ENCODE assay signal across 20 cellular contexts in the genomic region with DNA sequence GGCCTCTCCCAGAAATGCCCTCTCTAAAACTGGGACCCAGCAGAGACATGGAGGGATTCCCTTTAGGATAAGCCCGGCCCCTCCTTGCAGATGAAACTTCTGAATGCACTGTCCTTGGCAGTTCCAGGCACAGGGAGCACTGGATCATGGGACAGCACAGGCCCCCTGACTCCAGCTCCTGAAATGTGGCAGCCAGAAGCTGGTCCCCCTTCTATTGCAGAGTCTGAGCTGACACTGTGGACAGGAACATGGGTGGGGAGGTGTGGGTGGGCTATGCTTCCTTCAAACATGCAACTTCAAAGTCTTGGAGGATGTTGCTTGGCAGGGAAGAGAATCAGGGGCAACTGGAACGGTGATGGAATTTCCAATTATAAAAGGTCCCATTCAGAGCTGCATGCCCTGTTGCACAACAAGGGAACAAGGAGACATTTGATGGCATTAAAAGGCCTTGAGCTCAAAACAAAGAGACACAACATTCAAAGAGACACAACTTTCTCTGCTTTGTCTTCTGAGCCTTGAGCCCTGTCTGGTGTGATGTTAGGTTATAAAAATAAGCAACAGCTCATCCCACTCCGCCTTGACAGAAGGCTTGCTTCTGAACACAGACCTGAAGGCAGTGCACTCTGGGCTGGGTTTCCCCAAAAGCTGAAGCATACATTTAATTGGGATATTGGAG.
"Had no signal": no experiment of that assay in that cellular context is flagged by ENCODE, and none has a peak within 500 bp of the region (broad histone marks: within the 10 kb centered on the region; RNA-seq: fewer than 3 reads in every experiment).

No MANE protein-coding gene starts in this region.

- H3K36me3 ChIP-seq: brain microvascular endothelial cell, esophagus squamous epithelium, heart left ventricle, prostate gland, sigmoid colon, thyroid gland, vagina had no signal

- H3K4me1 Mint-ChIP-seq: activated naive CD4-positive, alpha-beta T cell treated with anti-CD3 and anti-CD28 coated beads, Interleukin-2, amount 50 U/mL, for 24 hours; naive thymus-derived CD4-positive, alpha-beta T cell had no signal

- H3K4me3 ChIP-seq: esophagus squamous epithelium, heart left ventricle, prostate gland, sigmoid colon, thyroid gland, vagina had no signal

- DNase-seq: activated CD4-positive, alpha-beta T cell treated with anti-CD3 and anti-CD28 coated beads, Interleukin-2, amount 50 U/mL, for 1 hour; activated CD4-positive, CD25-positive, alpha-beta regulatory T cell; activated effector memory CD4-positive, alpha-beta T cell treated with Interleukin-2 at 50 U/mL for 16 hours; amniotic stem cell; brain microvascular endothelial cell; esophagus squamous epithelium; foreskin fibroblast; heart left ventricle; kidney; naive thymus-derived CD4-positive, alpha-beta T cell; occipital lobe; sigmoid colon; stimulated activated CD4-positive, alpha-beta T cell treated with anti-CD3 and anti-CD28 coated beads, Interleukin-12 subunit alpha, Interleukin-12 subunit beta, amount 100 ng/mL, for 4 hours; stimulated activated CD8-positive, alpha-beta memory T cell treated with anti-CD3 and anti-CD28 coated beads, Interleukin-4, amount 100 ng/mL, for 48 hours; T-helper 2 cell; thyroid gland had no signal

- FAIRE-seq: kidney had no signal

- H3K27me3 Mint-ChIP-seq: stimulated activated naive CD8-positive, alpha-beta T cell treated with anti-CD3 and anti-CD28 coated beads, Interleukin-15, Interleukin-2, amounts not matched to agents 100 ng/mL and 50 ng/mL, for 24 hours had no signal

- H3K36me3 Mint-ChIP-seq: activated naive CD4-positive, alpha-beta T cell treated with anti-CD3 and anti-CD28 coated beads, Interleukin-2, amount 50 U/mL, for 24 hours had no signal

- H3K4me3 Mint-ChIP-seq: activated naive CD4-positive, alpha-beta T cell treated with anti-CD3 and anti-CD28 coated beads, Interleukin-2, amount 50 U/mL, for 24 hours; naive thymus-derived CD4-positive, alpha-beta T cell; stimulated activated naive CD8-positive, alpha-beta T cell treated with anti-CD3 and anti-CD28 coated beads, Interleukin-15, Interleukin-2, amounts not matched to agents 100 ng/mL and 50 ng/mL, for 24 hours had no signal

- H3K9me3 ChIP-seq: esophagus squamous epithelium, heart left ventricle, prostate gland, sigmoid colon, thyroid gland, vagina had no signal

- H3K4me1 ChIP-seq: esophagus squamous epithelium, prostate gland had no signal

- H3K27ac ChIP-seq: brain microvascular endothelial cell, esophagus squamous epithelium, heart left ventricle, prostate gland, thyroid gland, vagina had no signal

- H3K27me3 ChIP-seq: brain microvascular endothelial cell, esophagus squamous epithelium, heart left ventricle, sigmoid colon, thyroid gland, vagina had no signal

- H3K27ac Mint-ChIP-seq: activated naive CD4-positive, alpha-beta T cell treated with anti-CD3 and anti-CD28 coated beads, Interleukin-2, amount 50 U/mL, for 24 hours; naive thymus-derived CD4-positive, alpha-beta T cell; stimulated activated naive CD8-positive, alpha-beta T cell treated with anti-CD3 and anti-CD28 coated beads, Interleukin-15, Interleukin-2, amounts not matched to agents 100 ng/mL and 50 ng/mL, for 24 hours had no signal

- H3K9me3 Mint-ChIP-seq: stimulated activated naive CD8-positive, alpha-beta T cell treated with anti-CD3 and anti-CD28 coated beads, Interleukin-15, Interleukin-2, amounts not matched to agents 100 ng/mL and 50 ng/mL, for 24 hours had no signal

- ATAC-seq: heart left ventricle; naive thymus-derived CD4-positive, alpha-beta T cell had no signal
